Comparison of ENCODE assay signal across 22 cellular contexts in the genomic region with DNA sequence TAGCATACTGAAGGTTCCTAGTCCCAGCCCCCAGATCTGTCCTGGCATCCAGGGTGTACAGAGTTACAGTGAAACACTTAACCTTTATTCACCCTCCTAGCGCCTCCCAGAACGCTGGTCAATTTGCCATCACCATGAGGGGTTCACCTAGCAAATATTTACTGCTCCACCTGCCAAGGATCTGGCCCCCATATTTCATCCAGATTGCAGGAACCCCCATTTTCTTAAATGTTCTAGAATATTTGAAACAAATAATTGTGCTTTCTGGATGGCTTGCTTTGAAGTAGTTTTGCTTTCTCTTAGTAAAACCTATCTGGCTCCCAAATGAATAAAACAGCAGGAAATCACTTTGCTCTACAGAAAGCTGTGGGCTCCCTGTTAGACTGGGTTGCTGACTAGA. TPM values are rescaled to one million over a fixed set of nuclear protein-coding genes. Genes with fewer than 3 reads are reported as not detected.
DNase-seq lines count a peak whose midpoint lies in the region; ATAC-seq, FAIRE-seq and TF ChIP-seq lines count a peak whose summit lies in the region.
"Had no signal": no experiment of that assay in that cellular context is flagged by ENCODE, and none has a peak within 500 bp of the region (broad histone marks: within the 10 kb centered on the region; RNA-seq: fewer than 3 reads in every experiment).

No MANE protein-coding gene starts in this region.

- no peak overlapping the region for H3K9ac ChIP-seq in kidney (ENCODE audit: low read length in 2 of 2)

- ATAC-seq in Right ventricle myocardium superior (ENCODE audit: poor library complexity), result no peak
- ATAC-seq: A549 had no signal

- FAIRE-seq in kidney (lab: Jason Lieb, UNC), result no peak
- FAIRE-seq: A549, G401.6, GM12892, H54 had no signal

- H3K4me1 Mint-ChIP-seq in brain (peaks cover 85% of the 10 kb centered on the region), Caco-2 (ENCODE audit: low read depth, unreplicated experiment) (no peaks in the 10 kb centered on the region)
- H3K4me1 Mint-ChIP-seq: CD4-positive, alpha-beta memory T cell had no signal

- DNase-seq in left ventricle myocardium inferior (no peak), Right ventricle myocardium superior (no peak), osteoblast (ENCODE audit: insufficient read length, low spot score, missing footprints) (peak; percentile 78), kidney (no peak), ecto neural progenitor cell (ENCODE audit: low spot score) (no peak), Caco-2 (no peak)
- DNase-seq: 8988T; ACHN; AML-193; BE2C; C1 segment of cervical spinal cord; CD4-positive, alpha-beta memory T cell; COR-L47; DMS153; DND-41; GOT3 had no signal

- BruUV-seq in Caco-2 (replicated peaks; lab: Mats Ljungman, UMichigan), result no TSS peak

- H3K27me3 ChIP-seq in left ventricle myocardium inferior (ENCODE audit: low read depth) (no peaks in the 10 kb centered on the region), osteoblast (ENCODE audit: insufficient read depth, low read length) (peaks cover 19% of the 10 kb centered on the region), Caco-2 (replicated peaks; ENCODE audit: control insufficient read depth, insufficient read depth, low read length) (peaks cover 1% of the 10 kb centered on the region; the same call in 1 of the 2 replicates)
- H3K27me3 ChIP-seq: BE2C had no signal

- peak overlapping the region in 4 of 5 experiments; percentile 61 to 91 (median 72) for H3K27ac Mint-ChIP-seq in brain
- H3K27ac Mint-ChIP-seq in Caco-2 (ENCODE audit: unreplicated experiment), result no peak overlapping the region

- CTCF ChIA-PET in Caco-2 (lab: Charles Lee), result no interaction called here

- no peaks in the 10 kb centered on the region for H3K36me3 ChIP-seq in left ventricle myocardium inferior
- H3K36me3 ChIP-seq in osteoblast (ENCODE audit: insufficient read depth, low read length), result no peaks in the 10 kb centered on the region
- no peaks in the 10 kb centered on the region for H3K36me3 ChIP-seq in kidney (ENCODE audit: control insufficient read depth in 1 of 2, insufficient read depth in 2 of 2, low read length in 2 of 2)
- no peaks in the 10 kb centered on the region for H3K36me3 ChIP-seq in Caco-2 (ENCODE audit: control insufficient read depth, insufficient read depth, low read length)
- H3K36me3 ChIP-seq: BE2C, HAP-1 had no signal

- H3K36me3 Mint-ChIP-seq in brain (no peaks in the 10 kb centered on the region), Caco-2 (ENCODE audit: insufficient read depth, unreplicated experiment) (no peaks in the 10 kb centered on the region)
- H3K36me3 Mint-ChIP-seq: CD4-positive, alpha-beta memory T cell had no signal

- no peaks in the 10 kb centered on the region for H3K9me3 ChIP-seq in left ventricle myocardium inferior (replicated peaks)
- H3K9me3 ChIP-seq in osteoblast (ENCODE audit: low read depth, low read length), result no peaks in the 10 kb centered on the region
- no peaks in the 10 kb centered on the region for H3K9me3 ChIP-seq in kidney (ENCODE audit: control insufficient read depth in 1 of 2, low read length in 2 of 2)
- no peaks in the 10 kb centered on the region for H3K9me3 ChIP-seq in Caco-2
- H3K9me3 ChIP-seq: A549, BE2C, HAP-1 had no signal

- H3K4me2 ChIP-seq in osteoblast (ENCODE audit: insufficient read depth, low read length), result no peak overlapping the region
- H3K4me2 ChIP-seq: A549 had no signal

- H3K4me3 Mint-ChIP-seq in brain, result no peak overlapping the region
- no peak overlapping the region for H3K4me3 Mint-ChIP-seq in Caco-2 (ENCODE audit: unreplicated experiment)
- H3K4me3 Mint-ChIP-seq: CD4-positive, alpha-beta memory T cell had no signal

- H3K27ac ChIP-seq in left ventricle myocardium inferior (replicated peaks) (peak overlapping the region; percentile 34), osteoblast (ENCODE audit: low read depth, low read length) (no peak overlapping the region), kidney (ENCODE audit: low read depth in 2 of 2, low read length in 2 of 2) (no peak overlapping the region)
- H3K27ac ChIP-seq: A549 had no signal

- H3K4me1 ChIP-seq in left ventricle myocardium inferior (peaks cover 61% of the 10 kb centered on the region), osteoblast (ENCODE audit: insufficient read depth, low read length) (no peaks in the 10 kb centered on the region), kidney (ENCODE audit: control insufficient read depth in 1 of 2, insufficient read depth in 1 of 2, low read depth in 1 of 2, low read length in 2 of 2) (peaks cover 0 to 7% of the 10 kb centered on the region in 2 donors), Caco-2 (no peaks in the 10 kb centered on the region)
- H3K4me1 ChIP-seq: A549, HAP-1 had no signal

- H3K79me2 ChIP-seq in osteoblast (ENCODE audit: insufficient read depth, low read length), result no peaks in the 10 kb centered on the region

- H3K9me3 Mint-ChIP-seq in brain, result no peaks in the 10 kb centered on the region
- no peaks in the 10 kb centered on the region for H3K9me3 Mint-ChIP-seq in Caco-2 (ENCODE audit: unreplicated experiment)
- H3K9me3 Mint-ChIP-seq: CD4-positive, alpha-beta memory T cell had no signal

- TF ChIP-seq CTCF in left ventricle myocardium inferior (IDR thresholded peaks at IDR 0.05; ENCODE audit: borderline replicate concordance) (no peak), brain (conservative IDR thresholded peaks at IDR 0.05) (no peak), osteoblast (IDR thresholded peaks at IDR 0.05; ENCODE audit: extremely low read depth, low read depth, low read length) (no peak), kidney (IDR thresholded peaks at IDR 0.05; ENCODE audit: borderline replicate concordance, extremely low read depth, insufficient read depth) (no peak), Caco-2 (IDR thresholded peaks at IDR 0.05; ENCODE audit: insufficient read depth in 1 of 2, low read depth in 1 of 2, low read length in 1 of 2, severe bottlenecking in 1 of 2, unreplicated experiment in 1 of 2) (no peak)

- H3K27me3 Mint-ChIP-seq in brain, result no peaks in the 10 kb centered on the region
- peaks cover 13% of the 10 kb centered on the region for H3K27me3 Mint-ChIP-seq in Caco-2 (ENCODE audit: insufficient read depth, unreplicated experiment)

- intact Hi-C loops in left ventricle myocardium inferior (cut with micrococcal nuclease) (no loop called here), Right ventricle myocardium superior (cut with DNase I) (no loop called here), kidney (cut with DNase I) (no loop called here), Caco-2 (cut with micrococcal nuclease; ENCODE audit: unreplicated experiment) (no loop called here)

- H3K4me3 ChIP-seq in left ventricle myocardium inferior (no peak overlapping the region), osteoblast (ENCODE audit: insufficient read depth, low read length) (no peak overlapping the region), kidney (ENCODE audit: low read length in 2 of 2) (no peak overlapping the region), Caco-2 (ENCODE audit: low read depth, low read length) (no peak overlapping the region)
- H3K4me3 ChIP-seq: A549, HAP-1 had no signal

- no peak overlapping the region for H2AFZ ChIP-seq in osteoblast (ENCODE audit: low read length)

- H4K20me1 ChIP-seq in osteoblast (ENCODE audit: insufficient read depth, low read length), result no peaks in the 10 kb centered on the region

- POLR2A ChIA-PET in Caco-2 (lab: Charles Lee), result no interaction called here

RNA-seq across cellular contexts. Expression of gene KCNN3, which starts 37.7 kb away (rescaled TPM):
- 4.8 TPM for total RNA-seq in left ventricle myocardium inferior
- total RNA-seq in Right ventricle myocardium superior, result 3.4 TPM
- polyA plus RNA-seq in brain (ENCODE audit: insufficient read depth, low read depth, low replicate concordance), result 5.1 TPM
- under 0.01 TPM in 2 replicates for total RNA-seq in osteoblast
- total RNA-seq in kidney, result 5.6 TPM
- polyA plus RNA-seq in kidney (ENCODE audit: insufficient read depth, low read depth, low replicate concordance), result 2.6 TPM
- total RNA-seq in Caco-2 (2022), result 0.05 TPM in 1 of 2 replicates, not detected in the other
- polyA plus RNA-seq: CD4-positive, alpha-beta memory T cell had no signal
